14 cellular contexts compared by ENCODE assay signal in genomic region chr16:72850021-72850420, GRCh38.
DNase-seq lines count a peak whose midpoint lies in the region; ATAC-seq and TF ChIP-seq lines count a peak whose summit lies in the region.
"Had no signal": no experiment of that assay in that cellular context is flagged by ENCODE, and none has a peak within 500 bp of the region (broad histone marks: within the 10 kb centered on the region; RNA-seq: fewer than 3 reads in every experiment).

No MANE protein-coding gene starts in this region.

- H3K4me1 ChIP-seq in right atrium auricular region: peaks cover 0 to 65% of the 10 kb centered on the region in 2 donors
- H3K4me1 ChIP-seq in psoas muscle: peaks cover 56% of the 10 kb centered on the region
- H3K4me1 ChIP-seq in upper lobe of right lung: peaks cover 22% of the 10 kb centered on the region

- peaks cover 88% of the 10 kb centered on the region for H3K4me1 Mint-ChIP-seq in brain
- H3K4me1 Mint-ChIP-seq in endothelial cell (ENCODE audit: unreplicated experiment): peaks cover 15% of the 10 kb centered on the region

- H3K27ac Mint-ChIP-seq in brain (peak overlapping the region in 4 of 5 experiments; percentile 57 to 92 (median 85)), endothelial cell (ENCODE audit: unreplicated experiment) (no peak overlapping the region)
- H3K27ac Mint-ChIP-seq: natural killer cell treated with Interleukin-12 subunit alpha and Interleukin-12 subunit beta and Interleukin-15 and Interleukin-18, amount 100 ng/mL, for 72 hours had no signal

- DNase-seq in right atrium auricular region (ENCODE audit: low spot score): no peak
- no peak for DNase-seq in psoas muscle
- peak; percentile 22 for DNase-seq in upper lobe of right lung
- no peak for DNase-seq in RPMI8226
- no peak for DNase-seq in activated CD4-positive, CD25-positive, alpha-beta regulatory T cell treated with anti-CD3 and anti-CD28 coated beads, Interleukin-2, amount 50 U/mL, for 72 hours
- no peak for DNase-seq in endothelial cell (ENCODE audit: low spot score)
- DNase-seq: foreskin keratinocyte, NCI-H2081 treated with DMSO at 0.1 percent for 48 hours, NCI-H69, T-helper 9 cell had no signal

- peaks cover 0 to 3% (median 0%) of the 10 kb centered on the region in 5 experiments for H3K9me3 Mint-ChIP-seq in brain
- no peaks in the 10 kb centered on the region for H3K9me3 Mint-ChIP-seq in endothelial cell (ENCODE audit: unreplicated experiment)
- H3K9me3 Mint-ChIP-seq: natural killer cell treated with Interleukin-12 subunit alpha and Interleukin-12 subunit beta and Interleukin-15 and Interleukin-18, amount 100 ng/mL, for 72 hours had no signal

- whole genome bisulfite sequencing in psoas muscle, 3 donors: 83 to 89% (median 88%) methylated on average over 4 of the region's 4 CpGs

- H3K27me3 ChIP-seq in right atrium auricular region (no peaks in the 10 kb centered on the region), psoas muscle (ENCODE audit: insufficient read depth in 3 of 3, low read length in 2 of 3) (no peaks in the 10 kb centered on the region), upper lobe of right lung (no peaks in the 10 kb centered on the region)
- H3K27me3 ChIP-seq: BLaER1, foreskin keratinocyte had no signal

- H3K4me3 Mint-ChIP-seq in brain (peak overlapping the region in 2 of 5 experiments; percentile 45 to 48), endothelial cell (ENCODE audit: unreplicated experiment) (no peak overlapping the region)
- H3K4me3 Mint-ChIP-seq: natural killer cell treated with Interleukin-12 subunit alpha and Interleukin-12 subunit beta and Interleukin-15 and Interleukin-18, amount 100 ng/mL, for 72 hours had no signal

- no peaks in the 10 kb centered on the region for H3K36me3 ChIP-seq in right atrium auricular region
- no peaks in the 10 kb centered on the region for H3K36me3 ChIP-seq in psoas muscle (ENCODE audit: insufficient read depth in 1 of 2, low read depth in 1 of 2)
- H3K36me3 ChIP-seq in upper lobe of right lung: no peaks in the 10 kb centered on the region
- H3K36me3 ChIP-seq: BLaER1 had no signal

- ATAC-seq in psoas muscle: no peak
- no peak for ATAC-seq in upper lobe of right lung
- ATAC-seq: natural killer cell treated with Interleukin-12 subunit alpha and Interleukin-12 subunit beta and Interleukin-15 and Interleukin-18, amount 100 ng/mL, for 72 hours had no signal

- H3K27me3 Mint-ChIP-seq in brain (peaks cover 8% of the 10 kb centered on the region), endothelial cell (ENCODE audit: unreplicated experiment) (peaks cover 5% of the 10 kb centered on the region)

- peaks cover 10% of the 10 kb centered on the region for H3K36me3 Mint-ChIP-seq in brain
- no peaks in the 10 kb centered on the region for H3K36me3 Mint-ChIP-seq in endothelial cell (ENCODE audit: low read depth, unreplicated experiment)
- H3K36me3 Mint-ChIP-seq: natural killer cell treated with Interleukin-12 subunit alpha and Interleukin-12 subunit beta and Interleukin-15 and Interleukin-18, amount 100 ng/mL, for 72 hours had no signal

- intact Hi-C loops in psoas muscle (cut with DNase I) (no loop called here), upper lobe of right lung (cut with DNase I) (no loop called here)

- peak overlapping the region; percentile 75 to 77 for H3K27ac ChIP-seq in right atrium auricular region
- H3K27ac ChIP-seq in psoas muscle: peak overlapping the region; percentile 73
- peak overlapping the region; percentile 33 for H3K27ac ChIP-seq in upper lobe of right lung
- H3K27ac ChIP-seq: BLaER1, foreskin keratinocyte had no signal

- H3K4me3 ChIP-seq in right atrium auricular region (no peak overlapping the region), psoas muscle (no peak overlapping the region), upper lobe of right lung (no peak overlapping the region)
- H3K4me3 ChIP-seq: BLaER1, lung had no signal

- TF ChIP-seq CTCF in brain (conservative IDR thresholded peaks at IDR 0.05) (no peak), right atrium auricular region (IDR thresholded peaks at IDR 0.05) (no peak), psoas muscle (IDR thresholded peaks at IDR 0.05) (no peak), upper lobe of right lung (IDR thresholded peaks at IDR 0.05) (no peak), endothelial cell (IDR thresholded peaks at IDR 0.05; ENCODE audit: unreplicated experiment) (no peak)

- H3K9me3 ChIP-seq in right atrium auricular region (no peaks in the 10 kb centered on the region), psoas muscle (no peaks in the 10 kb centered on the region), upper lobe of right lung (no peaks in the 10 kb centered on the region)
- H3K9me3 ChIP-seq: BLaER1 had no signal
